19 cellular contexts compared by ENCODE assay signal in genomic region chr6:75393806-75394205, GRCh38.
"Had no signal": no experiment of that assay in that cellular context is flagged by ENCODE, and none has a peak within 500 bp of the region (broad histone marks: within the 10 kb centered on the region; RNA-seq: fewer than 3 reads in every experiment).

No MANE protein-coding gene starts in this region.

- H3K4me2 ChIP-seq: smooth muscle cell had no signal

- H3K36me3 Mint-ChIP-seq: naive thymus-derived CD8-positive, alpha-beta T cell; type B pancreatic cell had no signal

- H3K9me3 ChIP-seq: heart left ventricle, mucosa of descending colon, ovary, suprapubic skin, thyroid gland had no signal

- H3K4me1 ChIP-seq: suprapubic skin, thyroid gland had no signal

- H3K27me3 Mint-ChIP-seq: dendritic cell treated with granulocyte-macrophage colony-stimulating factor and Interleukin-4, amounts not matched to agents 40 ng/mL and 50 ng/mL, for 4 days; progenitor cell of endocrine pancreas; type B pancreatic cell had no signal

- H3K9me3 Mint-ChIP-seq: dendritic cell treated with granulocyte-macrophage colony-stimulating factor and Interleukin-4, amounts not matched to agents 40 ng/mL and 50 ng/mL, for 4 days; effector memory CD8-positive, alpha-beta T cell; naive thymus-derived CD8-positive, alpha-beta T cell had no signal

- H3K4me3 Mint-ChIP-seq: dendritic cell treated with granulocyte-macrophage colony-stimulating factor and Interleukin-4, amounts not matched to agents 40 ng/mL and 50 ng/mL, for 4 days; effector memory CD8-positive, alpha-beta T cell; naive thymus-derived CD8-positive, alpha-beta T cell; type B pancreatic cell had no signal

- H3K27ac ChIP-seq: heart left ventricle, ovary, suprapubic skin, thyroid gland had no signal

- H3K36me3 ChIP-seq: ovary, suprapubic skin, thyroid gland had no signal

- ATAC-seq: effector memory CD8-positive, alpha-beta T cell; left lobe of liver; mucosa of descending colon; naive thymus-derived CD8-positive, alpha-beta T cell; right cardiac atrium had no signal

- H3K4me1 Mint-ChIP-seq: naive thymus-derived CD8-positive, alpha-beta T cell had no signal

- H3K4me3 ChIP-seq: heart left ventricle, mucosa of descending colon, ovary, smooth muscle cell, suprapubic skin, thyroid gland had no signal

- H3K27me3 ChIP-seq: heart left ventricle, ovary, suprapubic skin, thyroid gland had no signal

- DNase-seq: effector memory CD8-positive, alpha-beta T cell; foreskin melanocyte; heart left ventricle; hippocampal formation; mammary epithelial cell; mucosa of descending colon; naive thymus-derived CD8-positive, alpha-beta T cell; nucleus accumbens; ovary; right cardiac atrium; stimulated activated CD4-positive, alpha-beta T cell treated with anti-CD3 and anti-CD28 coated beads, Interleukin-2, amount 100 ng/mL, for 48 hours; stimulated activated naive CD4-positive, alpha-beta T cell treated with Interleukin-2 at 50 U/mL for 16 hours; thyroid gland had no signal

- H3K27ac Mint-ChIP-seq: dendritic cell treated with granulocyte-macrophage colony-stimulating factor and Interleukin-4, amounts not matched to agents 40 ng/mL and 50 ng/mL, for 4 days; effector memory CD8-positive, alpha-beta T cell; naive thymus-derived CD8-positive, alpha-beta T cell; progenitor cell of endocrine pancreas; type B pancreatic cell had no signal
